8 cellular contexts compared by ENCODE assay signal in the genomic region with DNA sequence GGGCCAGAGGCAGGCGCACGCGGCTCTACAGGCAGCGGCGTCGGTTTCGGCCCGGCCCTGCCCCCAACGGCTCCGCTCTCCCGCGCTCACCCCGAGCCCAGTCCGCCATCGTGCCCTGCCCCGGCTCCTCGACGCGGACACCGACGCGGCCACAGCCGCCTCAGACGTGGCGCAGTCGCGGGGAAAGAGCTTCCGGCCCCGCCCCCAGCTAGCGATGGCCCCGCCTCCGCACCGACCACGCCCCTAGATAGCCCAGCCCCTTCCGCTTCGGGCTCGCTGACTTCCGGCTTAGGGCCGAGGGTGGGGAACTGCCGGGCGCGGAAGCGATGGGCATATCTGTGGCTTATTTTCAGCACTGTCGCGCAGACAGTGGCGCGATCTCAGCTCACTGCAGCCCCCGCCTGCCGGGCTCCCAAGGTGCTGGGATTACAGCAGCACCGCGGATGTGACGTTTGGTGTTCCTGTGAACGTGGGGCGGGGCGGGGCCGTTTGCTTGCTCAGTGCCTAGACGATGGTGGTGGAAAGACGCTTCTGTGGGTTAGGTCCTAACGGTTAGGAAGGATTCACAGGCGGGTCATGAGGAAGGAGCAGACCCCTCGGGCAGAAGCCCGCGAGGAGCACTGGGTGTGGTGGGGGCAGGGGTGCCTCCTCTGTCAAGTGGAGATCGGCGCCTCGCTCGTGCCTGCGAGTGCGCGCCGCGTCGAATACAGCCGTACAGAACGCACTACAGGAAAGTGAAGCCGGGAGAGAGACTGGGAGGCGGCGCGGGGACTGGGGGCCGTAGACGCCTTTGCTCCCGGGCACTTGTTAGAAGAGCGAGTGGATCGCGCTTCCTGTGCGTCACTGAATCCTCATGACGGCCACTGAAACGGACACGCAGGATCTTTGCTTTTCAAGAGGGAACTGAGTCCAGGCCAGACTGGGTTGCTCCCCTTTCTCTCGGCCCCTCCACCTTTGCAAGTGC.
DNase-seq lines count a peak whose midpoint lies in the region; ATAC-seq lines count a peak whose summit lies in the region.

A gene with protein sequence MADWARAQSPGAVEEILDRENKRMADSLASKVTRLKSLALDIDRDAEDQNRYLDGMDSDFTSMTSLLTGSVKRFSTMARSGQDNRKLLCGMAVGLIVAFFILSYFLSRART (minus strand): TSS at position 187 of the 964 bp plus-strand sequence. CDS start 78 bp downstream, at position 109.
Gene RIC8A, plus strand, starts transcription at position 496 of the 964 bp plus-strand sequence. CDS start 1,147 bp downstream, outside the sequence.

- DNase-seq in AG08396 (ENCODE audit: low spot score) (peak; percentile 99), NCI-H345 treated with DMSO at 0.1 percent for 48 hours (lab: John Stamatoyannopoulos, UW; ENCODE audit: unreplicated experiment) (peak; percentile 77), inferior parietal cortex (ENCODE audit: extremely low spot score) (peak; percentile 95)
- peak; percentile 91 to 100 (median 96) for DNase-seq in activated CD4-positive, CD25-positive, alpha-beta regulatory T cell (lab: John Stamatoyannopoulos, UW)
- DNase-seq in central memory CD4-positive, alpha-beta T cell = peak; percentile 99
- DNase-seq in stimulated activated CD4-positive, alpha-beta T cell treated with anti-CD3 and anti-CD28 coated beads, Interleukin-12 subunit alpha, Interleukin-12 subunit beta, amount 100 ng/mL, for 24 hours (ENCODE audit: low read depth in 2 of 2) = peak; percentile 95 to 96

- ATAC-seq in GM19023 (IDR thresholded peaks at IDR 0.05; ENCODE audit: unreplicated experiment) = peak; percentile 71
- peak; percentile 82 for ATAC-seq in HG03280 (IDR thresholded peaks at IDR 0.05; ENCODE audit: unreplicated experiment)

Comparison
In these comparisons a context has a peak if more than half of its experiments do, and no peak if none do; other contexts are left out.
1. Peak in every context shown above with its lines: DNase-seq and ATAC-seq.